Comparison of ENCODE assay signal across 8 cellular contexts in genomic region chr9:134365791-134366222, GRCh38. TPM values are rescaled to one million over a fixed set of nuclear protein-coding genes. Genes with fewer than 3 reads are reported as not detected.
DNase-seq lines count a peak whose midpoint lies in the region; ATAC-seq, FAIRE-seq and TF ChIP-seq lines count a peak whose summit lies in the region.

No MANE protein-coding gene starts in this region.

- intact Hi-C loops in esophagus squamous epithelium (cut with DNase I), result loop anchor here (10.0 kb wide), 1 partner anchor 69 kb away; no protein-coding TSS in a partner anchor
- intact Hi-C loops in prostate gland (cut with DNase I), result loop anchor here (5.0 kb wide), 1 partner anchor 39 kb away; the partner anchor contains the start of gene RXRA

- DNase-seq in DMS153 treated with DMSO at 0.1 percent for 48 hours (lab: John Stamatoyannopoulos, UW; ENCODE audit: unreplicated experiment), result peak; percentile 62
- DNase-seq in NCI-H524 treated with DMSO at 0.1 percent for 48 hours (lab: John Stamatoyannopoulos, UW), result peak; percentile 90
- DNase-seq in esophagus squamous epithelium (lab: John Stamatoyannopoulos, UW), result no peak
- peak; percentile 84 for DNase-seq in prostate gland (ENCODE audit: low spot score)
- no peak for DNase-seq in dermis blood vessel endothelial cell
- no peak for DNase-seq in D721Med (ENCODE audit: insufficient read length, low spot score)

- H3K4me1 ChIP-seq in esophagus squamous epithelium (peaks cover 74 to 96% (median 79%) of the 10 kb centered on the region in 3 donors), prostate gland (replicated peaks) (peaks cover 72% of the 10 kb centered on the region)

- TF ChIP-seq POLR2A in esophagus squamous epithelium (IDR thresholded peaks at IDR 0.05) (no peak), prostate gland (IDR thresholded peaks at IDR 0.05) (no peak)

- H3K27me3 ChIP-seq in esophagus squamous epithelium (no peaks in the 10 kb centered on the region), prostate gland (replicated peaks; ENCODE audit: insufficient read depth) (no peaks in the 10 kb centered on the region)

- H3K9me3 ChIP-seq in esophagus squamous epithelium (no peaks in the 10 kb centered on the region), prostate gland (no peaks in the 10 kb centered on the region)

- peak overlapping the region; percentile 88 to 94 (median 92) for H3K27ac ChIP-seq in esophagus squamous epithelium
- H3K27ac ChIP-seq in prostate gland, result peak overlapping the region; percentile 90 to 91

- H3K4me3 ChIP-seq in esophagus squamous epithelium (peak overlapping the region in 3 of 4 donors; percentile 7 to 57 (median 30)), prostate gland (no peak overlapping the region)

- H3K36me3 ChIP-seq in esophagus squamous epithelium, result no peaks in the 10 kb centered on the region
- no peaks in the 10 kb centered on the region for H3K36me3 ChIP-seq in prostate gland

- no peak for FAIRE-seq in D721Med (lab: Jason Lieb, UNC)

- ATAC-seq in HG03460 (IDR thresholded peaks at IDR 0.05; ENCODE audit: unreplicated experiment) (no peak), HG03442 (IDR thresholded peaks at IDR 0.05; ENCODE audit: unreplicated experiment) (no peak)

- TF ChIP-seq CTCF in esophagus squamous epithelium (IDR thresholded peaks at IDR 0.05) (peak in 1 of 6 experiments; percentile 3), prostate gland (IDR thresholded peaks at IDR 0.05) (peak in 2 of 4 experiments; percentile 25 to 33), D721Med (IDR thresholded peaks at IDR 0.05; ENCODE audit: insufficient read depth, missing control alignments) (no peak)

- whole genome bisulfite sequencing in esophagus squamous epithelium, 2 donors, result 0 to 60% methylated on average over 1 to 2 of the region's 14 CpGs
- WGBS in prostate gland, result 5% methylated on average over 14 of the region's 14 CpGs

RNA-seq across cellular contexts. Expression of gene RXRA, which starts 39.6 kb away (rescaled TPM):
- total RNA-seq in esophagus squamous epithelium (10 to 100 TPM; 41.8 to 83.1 (median 50.4) TPM), prostate gland (10 to 100 TPM; 69.5 to 84.1 TPM), dermis blood vessel endothelial cell (23.3 and 31.7 TPM in 2 replicates)

Comparison
In these comparisons a context has a peak if more than half of its experiments do, and no peak if none do; other contexts are left out.
1. DNase-seq: peak in DMS153 treated with DMSO at 0.1 percent for 48 hours (single experiment), NCI-H524 treated with DMSO at 0.1 percent for 48 hours (single experiment) and prostate gland (single experiment); none in esophagus squamous epithelium (single experiment), dermis blood vessel endothelial cell (single experiment) and D721Med (single experiment).
2. H3K4me3 ChIP-seq: peak in esophagus squamous epithelium (3 of 4); none in prostate gland (0 of 2).